Comparison of ENCODE assay signal across 1 cellular context in the genomic region with DNA sequence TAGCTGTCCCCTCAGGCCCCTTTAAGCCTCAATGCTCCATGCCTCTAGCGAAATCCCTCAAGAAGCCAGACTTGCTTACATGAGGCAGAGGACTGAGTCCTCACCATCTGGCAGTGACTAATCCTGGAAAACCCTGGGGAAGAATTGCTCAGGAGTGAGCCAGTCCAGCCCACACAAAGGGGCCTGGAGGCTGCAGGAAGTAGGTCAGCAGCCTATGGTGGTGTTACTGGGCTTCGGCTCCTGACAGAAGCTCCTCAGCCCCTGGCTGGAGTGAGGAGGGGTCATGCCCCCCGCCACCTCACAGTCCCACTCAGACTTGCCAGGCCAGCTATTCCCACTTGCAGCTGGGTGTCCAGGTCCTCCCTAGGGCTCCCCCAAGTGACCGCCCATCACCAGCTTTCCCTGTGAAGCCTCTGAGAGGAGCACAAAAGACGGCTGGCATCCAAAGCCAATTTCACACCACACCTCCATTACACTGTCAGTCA.
A peak's percentile ranks its signal among the peaks of the same experiment; 100 is the strongest.
TF ChIP-seq lines count a peak whose summit lies in the region.

No MANE protein-coding gene starts in this region.

TF ChIP-seq in SK-N-SH, 30 proteins besides CTCF, POLR2A, EP300 and RAD21 (continued from another document):
- TF ChIP-seq, protein P1, sequence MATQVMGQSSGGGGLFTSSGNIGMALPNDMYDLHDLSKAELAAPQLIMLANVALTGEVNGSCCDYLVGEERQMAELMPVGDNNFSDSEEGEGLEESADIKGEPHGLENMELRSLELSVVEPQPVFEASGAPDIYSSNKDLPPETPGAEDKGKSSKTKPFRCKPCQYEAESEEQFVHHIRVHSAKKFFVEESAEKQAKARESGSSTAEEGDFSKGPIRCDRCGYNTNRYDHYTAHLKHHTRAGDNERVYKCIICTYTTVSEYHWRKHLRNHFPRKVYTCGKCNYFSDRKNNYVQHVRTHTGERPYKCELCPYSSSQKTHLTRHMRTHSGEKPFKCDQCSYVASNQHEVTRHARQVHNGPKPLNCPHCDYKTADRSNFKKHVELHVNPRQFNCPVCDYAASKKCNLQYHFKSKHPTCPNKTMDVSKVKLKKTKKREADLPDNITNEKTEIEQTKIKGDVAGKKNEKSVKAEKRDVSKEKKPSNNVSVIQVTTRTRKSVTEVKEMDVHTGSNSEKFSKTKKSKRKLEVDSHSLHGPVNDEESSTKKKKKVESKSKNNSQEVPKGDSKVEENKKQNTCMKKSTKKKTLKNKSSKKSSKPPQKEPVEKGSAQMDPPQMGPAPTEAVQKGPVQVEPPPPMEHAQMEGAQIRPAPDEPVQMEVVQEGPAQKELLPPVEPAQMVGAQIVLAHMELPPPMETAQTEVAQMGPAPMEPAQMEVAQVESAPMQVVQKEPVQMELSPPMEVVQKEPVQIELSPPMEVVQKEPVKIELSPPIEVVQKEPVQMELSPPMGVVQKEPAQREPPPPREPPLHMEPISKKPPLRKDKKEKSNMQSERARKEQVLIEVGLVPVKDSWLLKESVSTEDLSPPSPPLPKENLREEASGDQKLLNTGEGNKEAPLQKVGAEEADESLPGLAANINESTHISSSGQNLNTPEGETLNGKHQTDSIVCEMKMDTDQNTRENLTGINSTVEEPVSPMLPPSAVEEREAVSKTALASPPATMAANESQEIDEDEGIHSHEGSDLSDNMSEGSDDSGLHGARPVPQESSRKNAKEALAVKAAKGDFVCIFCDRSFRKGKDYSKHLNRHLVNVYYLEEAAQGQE (IDR thresholded peaks at IDR 0.05; ENCODE audit: low read depth, low read length) = 0 out of 2 replicates have a peak, but pooled peaks have one; percentile 5
- peak; percentile 94 for TF ChIP-seq TEAD4 (IDR thresholded peaks at IDR 0.05; ENCODE audit: borderline replicate concordance, insufficient read depth)
- TF ChIP-seq, protein P2, sequence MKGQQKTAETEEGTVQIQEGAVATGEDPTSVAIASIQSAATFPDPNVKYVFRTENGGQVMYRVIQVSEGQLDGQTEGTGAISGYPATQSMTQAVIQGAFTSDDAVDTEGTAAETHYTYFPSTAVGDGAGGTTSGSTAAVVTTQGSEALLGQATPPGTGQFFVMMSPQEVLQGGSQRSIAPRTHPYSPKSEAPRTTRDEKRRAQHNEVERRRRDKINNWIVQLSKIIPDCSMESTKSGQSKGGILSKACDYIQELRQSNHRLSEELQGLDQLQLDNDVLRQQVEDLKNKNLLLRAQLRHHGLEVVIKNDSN (IDR thresholded peaks at IDR 0.05; ENCODE audit: borderline replicate concordance, low read depth) = no peak
